26 cellular contexts compared by ENCODE assay signal in the genomic region with DNA sequence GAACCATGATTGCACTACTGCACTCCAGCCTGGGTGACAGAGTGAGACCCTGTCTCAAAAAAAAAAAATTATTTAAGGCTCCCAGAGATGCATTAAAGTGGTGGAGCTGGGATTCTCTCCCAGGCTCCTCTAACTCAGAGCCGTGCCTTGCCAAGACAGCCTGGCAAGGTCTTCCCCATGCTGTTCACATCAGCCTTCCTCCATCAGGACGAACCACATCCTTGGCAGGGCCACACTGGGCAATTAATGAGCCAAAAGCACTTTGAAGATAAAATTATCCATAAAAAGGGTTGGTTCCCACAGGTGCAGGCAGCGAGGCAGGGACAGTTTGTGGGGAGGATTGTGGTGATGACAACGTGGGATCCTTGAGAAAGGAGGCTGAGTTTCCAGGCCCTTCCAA. TPM values are rescaled to one million over a fixed set of nuclear protein-coding genes. Genes with fewer than 3 reads are reported as not detected.
"Had no signal": no experiment of that assay in that cellular context is flagged by ENCODE, and none has a peak within 500 bp of the region (broad histone marks: within the 10 kb centered on the region; RNA-seq: fewer than 3 reads in every experiment).

No MANE protein-coding gene starts in this region.

- H3K4me1 ChIP-seq: breast epithelium, gastrocnemius medialis, sigmoid colon, upper lobe of left lung had no signal

- ATAC-seq: activated T-cell treated with anti-CD3 and anti-CD28 coated beads, Interleukin-2, amount 50 U/mL, for 4 hours; gastrocnemius medialis; WTC11 had no signal

- DNase-seq: activated CD4-positive, alpha-beta T cell treated with anti-CD3 and anti-CD28 coated beads, Interleukin-2, amount 50 U/mL, for 4 hours; activated CD8-positive, alpha-beta memory T cell treated with anti-CD3 and anti-CD28 coated beads for 24 hours; activated CD8-positive, alpha-beta memory T cell treated with anti-CD3 and anti-CD28 coated beads, Interleukin-2, amount 50 U/mL, for 4 hours; activated naive CD4-positive, alpha-beta T cell treated with Interleukin-2 at 50 U/mL for 16 hours; activated naive CD8-positive, alpha-beta T cell treated with anti-CD3 and anti-CD28 coated beads for 36 hours; activated T-cell treated with anti-CD3 and anti-CD28 coated beads, Interleukin-2, amount 50 U/mL, for 4 hours; amniotic stem cell; dorsolateral prefrontal cortex; gastrocnemius medialis; hippocampal formation; kidney glomerular epithelial cell; left ventricle myocardium superior; posterior cingulate gyrus; sigmoid colon; stimulated activated CD4-positive, alpha-beta T cell treated with anti-CD3 and anti-CD28 coated beads, Interleukin-4, amount 100 ng/mL, for 24 hours; stimulated activated naive CD4-positive, alpha-beta T cell treated with Interleukin-2 at 50 U/mL for 16 hours; T-helper 9 cell had no signal

- H3K9me3 ChIP-seq: breast epithelium, esophagus muscularis mucosa, gastrocnemius medialis, neutrophil, sigmoid colon, upper lobe of left lung had no signal

- FAIRE-seq: colon had no signal

- H3K27me3 ChIP-seq: breast epithelium, dorsolateral prefrontal cortex, gastrocnemius medialis, sigmoid colon, upper lobe of left lung had no signal

- H3K27ac ChIP-seq: breast epithelium, esophagus muscularis mucosa, gastrocnemius medialis, neutrophil, sigmoid colon, upper lobe of left lung had no signal

- H3K4me3 ChIP-seq: breast epithelium, dorsolateral prefrontal cortex, esophagus muscularis mucosa, gastrocnemius medialis, sigmoid colon, upper lobe of left lung had no signal

- H3K36me3 ChIP-seq: breast epithelium, esophagus muscularis mucosa, gastrocnemius medialis, neutrophil, sigmoid colon, upper lobe of left lung had no signal

RNA-seq across cellular contexts. Expression of gene MT4, which starts 25.2 kb away (rescaled TPM):
- total RNA-seq: activated naive CD8-positive, alpha-beta T cell treated with anti-CD3 and anti-CD28 coated beads for 36 hours; activated T-cell treated with anti-CD3 and anti-CD28 coated beads, Interleukin-2, amount 50 U/mL, for 4 hours; breast epithelium; dorsolateral prefrontal cortex; esophagus muscularis mucosa; gastrocnemius medialis; left ventricle myocardium superior; mononuclear cell; myocyte; sigmoid colon; T-helper 1 cell treated with Interleukin-12 subunit alpha and Interleukin-12 subunit beta and Interleukin-4 antibody, amounts not matched to agents 30 ng/mL and 1 ng/mL, for 36 hours; upper lobe of left lung; WTC11 had no signal

RNA-seq across cellular contexts. Expression of gene MT3, which starts 49.7 kb away (rescaled TPM):
- total RNA-seq: breast epithelium, gastrocnemius medialis, myocyte had no signal
